Comparison of ENCODE assay signal across 21 cellular contexts in the genomic region with DNA sequence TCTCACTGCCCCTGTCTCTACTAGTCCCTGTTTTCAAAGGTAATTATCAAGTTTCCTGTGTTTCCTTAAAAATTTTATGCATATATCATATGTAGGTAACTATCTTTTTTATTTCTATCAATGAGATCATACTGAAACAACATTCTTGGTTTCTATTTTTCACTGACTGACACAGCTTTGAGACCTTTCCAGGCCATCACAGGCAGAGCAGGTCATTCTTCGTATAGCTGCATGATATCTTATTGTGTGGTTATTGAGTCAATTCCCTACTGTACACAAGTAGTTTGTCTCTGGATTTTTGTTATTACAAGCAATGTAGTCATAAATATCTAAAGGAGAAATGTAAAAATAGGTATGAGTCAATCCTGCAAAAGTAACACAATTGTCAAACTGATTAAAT.
DNase-seq lines count a peak whose midpoint lies in the region; ATAC-seq, FAIRE-seq and TF ChIP-seq lines count a peak whose summit lies in the region.
"Had no signal": no experiment of that assay in that cellular context is flagged by ENCODE, and none has a peak within 500 bp of the region (broad histone marks: within the 10 kb centered on the region; RNA-seq: fewer than 3 reads in every experiment).

No MANE protein-coding gene starts in this region.

- H3K36me3 ChIP-seq in astrocyte (ENCODE audit: insufficient read depth, low read length), result no peaks in the 10 kb centered on the region
- H3K36me3 ChIP-seq: colonic mucosa, gastrocnemius medialis, ovary, sigmoid colon had no signal

- H3K9ac ChIP-seq in astrocyte (ENCODE audit: low read length), result no peak overlapping the region

- ATAC-seq in HG02870 (IDR thresholded peaks at IDR 0.05; ENCODE audit: unreplicated experiment), result peak; percentile 55
- peak; percentile 93 for ATAC-seq in foreskin keratinocyte
- ATAC-seq: gastrocnemius medialis had no signal

- no peaks in the 10 kb centered on the region for H3K9me3 ChIP-seq in astrocyte (ENCODE audit: insufficient read depth, low read depth, low read length)
- H3K9me3 ChIP-seq: colonic mucosa, gastrocnemius medialis, ovary, sigmoid colon had no signal

- no peaks in the 10 kb centered on the region for H3K79me2 ChIP-seq in astrocyte (ENCODE audit: insufficient read depth, low read length)

- H3K4me3 Mint-ChIP-seq in astrocyte (ENCODE audit: unreplicated experiment), result no peak overlapping the region
- H3K4me3 Mint-ChIP-seq: activated naive CD8-positive, alpha-beta T cell; brain; memory B cell; naive B cell had no signal

- intact Hi-C loops in posterior vena cava (cut with DNase I), result no loop called here

- H3K27ac ChIP-seq in astrocyte (ENCODE audit: low read depth, low read length), result no peak overlapping the region
- peak overlapping the region; percentile 67 for H3K27ac ChIP-seq in foreskin keratinocyte
- H3K27ac ChIP-seq: colonic mucosa, gastrocnemius medialis, ovary, sigmoid colon had no signal

- no peaks in the 10 kb centered on the region for H3K4me1 Mint-ChIP-seq in astrocyte (ENCODE audit: low read depth, unreplicated experiment)
- H3K4me1 Mint-ChIP-seq: memory B cell, naive B cell had no signal

- H3K36me3 Mint-ChIP-seq in astrocyte (ENCODE audit: low read depth, unreplicated experiment), result no peaks in the 10 kb centered on the region
- H3K36me3 Mint-ChIP-seq: activated naive CD8-positive, alpha-beta T cell; brain; memory B cell; naive B cell had no signal

- H3K4me2 ChIP-seq in astrocyte (ENCODE audit: low read length), result no peak overlapping the region

- H4K20me1 ChIP-seq in astrocyte (ENCODE audit: insufficient read depth, low read length), result no peaks in the 10 kb centered on the region

- in situ Hi-C loops in GM13976 (cut with MboI; ENCODE audit: low sequenced_read_pairs, unreplicated experiment), result no loop called here

- H2AFZ ChIP-seq in astrocyte (ENCODE audit: low read depth, low read length), result no peak overlapping the region

- H3K4me1 ChIP-seq in astrocyte (ENCODE audit: insufficient read depth, low read length), result peaks cover 2% of the 10 kb centered on the region
- H3K4me1 ChIP-seq in foreskin keratinocyte, result peaks cover 38% of the 10 kb centered on the region
- H3K4me1 ChIP-seq: colonic mucosa, gastrocnemius medialis had no signal

- no peaks in the 10 kb centered on the region for H3K9me3 Mint-ChIP-seq in astrocyte (ENCODE audit: unreplicated experiment)
- H3K9me3 Mint-ChIP-seq: brain, memory B cell, naive B cell had no signal

- FAIRE-seq in astrocyte (lab: Jason Lieb, UNC), result no peak

- H3K4me3 ChIP-seq in astrocyte (ENCODE audit: insufficient read depth, low read depth, low read length), result no peak overlapping the region
- H3K4me3 ChIP-seq: colonic mucosa, gastrocnemius medialis, ovary, sigmoid colon had no signal

- no peak overlapping the region for H3K27ac Mint-ChIP-seq in astrocyte (ENCODE audit: unreplicated experiment)
- H3K27ac Mint-ChIP-seq: activated naive CD8-positive, alpha-beta T cell; brain; memory B cell; naive B cell had no signal

- no peaks in the 10 kb centered on the region for H3K27me3 Mint-ChIP-seq in astrocyte (ENCODE audit: low read depth, unreplicated experiment)
- H3K27me3 Mint-ChIP-seq: brain, naive B cell had no signal

- TF ChIP-seq CTCF in GM13976 (IDR thresholded peaks at IDR 0.05; ENCODE audit: borderline replicate concordance, control extremely low read depth, extremely low read depth, insufficient read depth, missing control alignments) (no peak), astrocyte (IDR thresholded peaks at IDR 0.05; ENCODE audit: insufficient read depth, low read depth, low read length) (no peak), foreskin keratinocyte (conservative IDR thresholded peaks at IDR 0.05) (no peak)

- DNase-seq in GM13976 (ENCODE audit: low spot score) (peak; percentile 33), astrocyte (ENCODE audit: low read depth) (peak; percentile 40), foreskin keratinocyte (peak; percentile 59 to 76), middle frontal gyrus (ENCODE audit: extremely low spot score, low spot score) (no peak), islet precursor cell (no peak), posterior vena cava (ENCODE audit: low spot score) (no peak), NCI-H2196 (lab: John Stamatoyannopoulos, UW; ENCODE audit: unreplicated experiment) (no peak)
- DNase-seq: activated CD8-positive, alpha-beta memory T cell treated with anti-CD3 and anti-CD28 coated beads for 24 hours; colonic mucosa; gastrocnemius medialis; kidney glomerular epithelial cell; naive B cell; NCI-H2171 treated with DMSO at 0.1 percent for 48 hours; ovary; sigmoid colon; stimulated activated naive CD4-positive, alpha-beta T cell; T1000 had no signal

- H3K27me3 ChIP-seq in astrocyte (ENCODE audit: insufficient read depth, low read length), result no peaks in the 10 kb centered on the region
- H3K27me3 ChIP-seq in foreskin keratinocyte, result no peaks in the 10 kb centered on the region
- H3K27me3 ChIP-seq: colonic mucosa, gastrocnemius medialis, ovary, sigmoid colon had no signal

Comparison
In these comparisons a context has a peak if more than half of its experiments do, and no peak if none do; other contexts are left out.
1. DNase-seq: peak in GM13976 (single experiment), astrocyte (single experiment) and foreskin keratinocyte (2 of 2); none in middle frontal gyrus (single experiment), islet precursor cell (single experiment), posterior vena cava (single experiment) and NCI-H2196 (single experiment).